8 cellular contexts compared by ENCODE assay signal in the genomic region with DNA sequence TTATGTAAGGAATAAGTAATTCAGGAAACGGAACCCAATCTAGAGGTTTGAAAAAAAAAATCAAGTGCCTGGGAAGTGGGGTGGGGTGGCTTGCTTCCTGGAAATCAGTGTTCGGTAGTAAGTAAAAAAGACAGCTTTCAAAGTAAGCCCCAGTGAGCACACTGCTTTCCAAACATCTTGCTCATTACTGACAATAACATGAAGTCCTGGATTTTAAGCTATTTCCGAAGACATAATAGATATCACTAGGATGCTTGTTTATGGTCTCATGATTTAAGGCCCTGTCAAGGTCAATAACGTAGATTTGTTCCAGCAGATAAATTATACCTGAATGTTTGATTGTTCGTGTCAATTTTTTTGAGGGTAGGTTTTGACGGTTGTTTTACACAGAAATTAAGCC. TPM values are rescaled to one million over a fixed set of nuclear protein-coding genes. Genes with fewer than 3 reads are reported as not detected.
DNase-seq lines count a peak whose midpoint lies in the region; ATAC-seq, FAIRE-seq and TF ChIP-seq lines count a peak whose summit lies in the region.

No MANE protein-coding gene starts in this region.

- 76 to 87% methylated on average over 4 to 6 of the region's 6 CpGs for WGBS in endodermal cell (ENCODE audit: insufficient coverage in 1 of 2, insufficient read length in 1 of 2), 2 experiments

- H3K9me3 ChIP-seq in endodermal cell (ENCODE audit: control insufficient read depth, low read length), result no peaks in the 10 kb centered on the region
- no peaks in the 10 kb centered on the region for H3K9me3 ChIP-seq in osteoblast (ENCODE audit: low read depth, low read length)

- H3K27me3 ChIP-seq in endodermal cell (ENCODE audit: control insufficient read depth, insufficient read depth, low read length, poor library complexity, severe bottlenecking) (peaks cover 53% of the 10 kb centered on the region), osteoblast (ENCODE audit: insufficient read depth, low read length) (no peaks in the 10 kb centered on the region)

- no peaks in the 10 kb centered on the region for H3K9me3 Mint-ChIP-seq in endodermal cell

- H3K36me3 ChIP-seq in endodermal cell (ENCODE audit: control insufficient read depth, insufficient read depth, low read length), result no peaks in the 10 kb centered on the region
- no peaks in the 10 kb centered on the region for H3K36me3 ChIP-seq in osteoblast (ENCODE audit: insufficient read depth, low read length)

- peaks cover 44% of the 10 kb centered on the region for H3K79me2 ChIP-seq in osteoblast (ENCODE audit: insufficient read depth, low read length)

- H3K36me3 Mint-ChIP-seq in endodermal cell (ENCODE audit: low read depth), result no peaks in the 10 kb centered on the region

- peaks cover 1% of the 10 kb centered on the region for H3K4me1 Mint-ChIP-seq in endodermal cell

- TF ChIP-seq CTCF in D721Med (IDR thresholded peaks at IDR 0.05; ENCODE audit: insufficient read depth, missing control alignments) (no peak), endodermal cell (conservative IDR thresholded peaks at IDR 0.05) (no peak), osteoblast (IDR thresholded peaks at IDR 0.05; ENCODE audit: extremely low read depth, low read depth, low read length) (no peak)

- H3K27me3 Mint-ChIP-seq in endodermal cell (ENCODE audit: insufficient read depth), result peaks cover 47% of the 10 kb centered on the region

- H3K27ac ChIP-seq in endodermal cell (ENCODE audit: low read depth, low read length) (no peak overlapping the region), osteoblast (ENCODE audit: low read depth, low read length) (peak overlapping the region; percentile 74)

- no peak overlapping the region for H3K9ac ChIP-seq in endodermal cell (ENCODE audit: extremely low read depth, low read length, poor library complexity, severe bottlenecking)

- H3K4me2 ChIP-seq in osteoblast (ENCODE audit: insufficient read depth, low read length), result peak overlapping the region; percentile 93

- H3K4me1 ChIP-seq in endodermal cell (ENCODE audit: control insufficient read depth, insufficient read depth, low read length), result no peaks in the 10 kb centered on the region
- H3K4me1 ChIP-seq in osteoblast (ENCODE audit: insufficient read depth, low read length), result peaks cover 32% of the 10 kb centered on the region

- no peak for ATAC-seq in GM21619 (IDR thresholded peaks at IDR 0.05; ENCODE audit: unreplicated experiment)
- no peak for ATAC-seq in HG03039 (IDR thresholded peaks at IDR 0.05; ENCODE audit: unreplicated experiment)

- H2AFZ ChIP-seq in osteoblast (ENCODE audit: low read length), result peak overlapping the region; percentile 90

- H3K4me3 ChIP-seq in endodermal cell (ENCODE audit: low read length) (peak overlapping the region; percentile 82), osteoblast (ENCODE audit: insufficient read depth, low read length) (peak overlapping the region; percentile 75)

- H4K20me1 ChIP-seq in osteoblast (ENCODE audit: insufficient read depth, low read length), result no peaks in the 10 kb centered on the region

- H3K4me3 Mint-ChIP-seq in endodermal cell, result peak overlapping the region; percentile 83

- no peak overlapping the region for H3K27ac Mint-ChIP-seq in endodermal cell

- FAIRE-seq in D721Med (lab: Jason Lieb, UNC), result peak; percentile 53

- DNase-seq in D721Med (ENCODE audit: insufficient read length, low spot score) (no peak), OCI-M1 (lab: John Stamatoyannopoulos, UW) (peak; percentile 49), endodermal cell (no peak), osteoblast (ENCODE audit: insufficient read length, low spot score, missing footprints) (no peak), Ammon's horn (ENCODE audit: low spot score) (no peak), NCI-H526 treated with DMSO at 0.1 percent for 48 hours (lab: John Stamatoyannopoulos, UW) (no peak)

RNA-seq across cellular contexts. Expression of a gene that starts 1.3 kb away (rescaled TPM):
- 1 to 10 TPM; 1.2 to 4.1 TPM for total RNA-seq in endodermal cell
- 2.1 TPM for polyA plus RNA-seq in endodermal cell (2013, experiment 1 of 2)
- 2.0 TPM for polyA plus RNA-seq in endodermal cell (2013, experiment 2 of 2)
- 10.3 and 11.6 TPM in 2 replicates for total RNA-seq in osteoblast

RNA-seq across cellular contexts. Expression of a gene that starts 29.7 kb away (rescaled TPM):
- total RNA-seq in endodermal cell, result not detected
- not detected for polyA plus RNA-seq in endodermal cell (2013, experiment 1 of 2)
- not detected for polyA plus RNA-seq in endodermal cell (2013, experiment 2 of 2)
- under 0.01 TPM in 2 replicates for total RNA-seq in osteoblast
